In the genomic region with DNA sequence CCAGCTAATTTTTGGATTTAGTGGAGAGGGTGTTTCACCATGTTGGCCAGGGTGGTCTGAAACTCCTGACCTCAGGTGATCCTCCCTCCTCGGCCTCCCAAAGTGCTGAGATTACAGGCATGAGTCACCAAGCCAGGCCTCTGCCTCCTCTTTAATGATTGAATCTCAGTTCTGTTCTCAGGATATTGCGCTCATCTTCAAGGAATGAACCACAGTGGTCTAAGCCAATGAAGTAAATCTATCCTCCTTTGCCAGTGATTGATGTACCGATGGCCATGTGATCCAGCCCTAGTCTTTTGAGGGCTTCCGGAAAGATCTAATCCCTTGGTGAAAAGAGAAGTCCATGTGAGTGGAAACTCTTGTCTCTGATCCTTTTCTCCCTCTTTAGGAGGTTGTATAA, we compare ENCODE assay signal across 21 cellular contexts.
"Had no signal": no experiment of that assay in that cellular context is flagged by ENCODE, and none has a peak within 500 bp of the region (broad histone marks: within the 10 kb centered on the region; RNA-seq: fewer than 3 reads in every experiment).

No MANE protein-coding gene starts in this region.

- DNase-seq: effector CD8-positive, alpha-beta T cell; endodermal cell; foreskin fibroblast; gastrocnemius medialis; heart left ventricle; kidney glomerular epithelial cell; left ventricle myocardium superior; lower lobe of right lung; naive thymus-derived CD8-positive, alpha-beta T cell; nephron progenitor cell; stimulated activated CD4-positive, alpha-beta T cell treated with anti-CD3 and anti-CD28 coated beads, Interleukin-12 subunit alpha, Interleukin-12 subunit beta, amount 100 ng/mL, for 4 hours; stimulated activated CD4-positive, alpha-beta T cell treated with anti-CD3 and anti-CD28 coated beads, Interleukin-1b, Interleukin-23, amount 100 ng/mL, for 48 hours; stimulated activated CD4-positive, alpha-beta T cell treated with anti-CD3 and anti-CD28 coated beads, Interleukin-4, amount 100 ng/mL, for 1 hour; stimulated activated CD8-positive, alpha-beta memory T cell treated with anti-CD3 and anti-CD28 coated beads, Interleukin-4, amount 100 ng/mL, for 48 hours; stimulated activated naive CD4-positive, alpha-beta T cell; stimulated activated naive CD8-positive, alpha-beta T cell treated with anti-CD3 and anti-CD28 coated beads, Interleukin-15, amount 100 ng/mL, for 72 hours; transverse colon; upper lobe of right lung; uterus had no signal

- ATAC-seq: esophagus mucosa; gastrocnemius medialis; heart left ventricle; left ventricle myocardium superior; lower lobe of right lung; naive thymus-derived CD8-positive, alpha-beta T cell; sciatic nerve; stimulated activated naive CD8-positive, alpha-beta T cell treated with anti-CD3 and anti-CD28 coated beads, Interleukin-15, amount 100 ng/mL, for 72 hours; upper lobe of right lung had no signal
